Comparison of ENCODE assay signal across 2 cellular contexts in genomic region chr5:80653497-80653896, GRCh38.
TF ChIP-seq lines count a peak whose summit lies in the region.

No MANE protein-coding gene starts in this region.

TF ChIP-seq in IMR-90, 13 proteins besides CTCF, POLR2A, EP300 and RAD21:
- no peak for TF ChIP-seq NFE2L2 (IDR thresholded peaks at IDR 0.05; ENCODE audit: low read depth, low read length)

TF ChIP-seq in K562, 482 proteins besides CTCF, POLR2A, EP300 and RAD21:
- TF ChIP-seq TAL1 (IDR thresholded peaks at IDR 0.05) (peak; percentile 84), SMARCE1 (IDR thresholded peaks at IDR 0.05) (peak; percentile 67; the same call in 1 of the 2 replicates), GATA2 (CRISPR knock-in tag; IDR thresholded peaks at IDR 0.05) (peak; percentile 23; the same call in 1 of the 2 replicates), CEBPZ (IDR thresholded peaks at IDR 0.05; ENCODE audit: borderline replicate concordance, low read depth, low read length) (no peak), DACH1 (IDR thresholded peaks at IDR 0.05; ENCODE audit: partially characterized antibody) (peak; percentile 77), SMARCA4 (IDR thresholded peaks at IDR 0.05) (peak; percentile 82), PCBP2 (IDR thresholded peaks at IDR 0.05; ENCODE audit: low read depth, low read length, poor library complexity, severe bottlenecking) (no peak), SMAD2 (IDR thresholded peaks at IDR 0.05; ENCODE audit: low read depth, low read length) (no peak), ARHGAP35 (IDR thresholded peaks at IDR 0.05; ENCODE audit: partially characterized antibody) (no peak), ZNF263 (CRISPR knock-in tag; IDR thresholded peaks at IDR 0.05; ENCODE audit: borderline replicate concordance) (peak; percentile 11; the same call in 1 of the 2 replicates), NEUROD1 (IDR thresholded peaks at IDR 0.05; ENCODE audit: borderline replicate concordance, low read depth, low read length, partially characterized antibody) (peak; percentile 19), STAT5A (IDR thresholded peaks at IDR 0.05; ENCODE audit: borderline replicate concordance, low read length) (peak; percentile 49; the same call in 1 of the 2 replicates), KAT2B (IDR thresholded peaks at IDR 0.05; ENCODE audit: low read depth, low read length) (no peak), TAF7 (tag; IDR thresholded peaks at IDR 0.05) (no peak), NKRF (IDR thresholded peaks at IDR 0.05; ENCODE audit: borderline replicate concordance) (0 out of 2 replicates have a peak, but pooled peaks have one; percentile 2), NFE2 (IDR thresholded peaks at IDR 0.05; ENCODE audit: low read depth) (no peak), TEAD4 (IDR thresholded peaks at IDR 0.05; ENCODE audit: low read length) (peak; percentile 72), TEAD4 (CRISPR knock-in tag; IDR thresholded peaks at IDR 0.05; ENCODE audit: borderline replicate concordance) (no peak), CBFA2T2 (conservative IDR thresholded peaks at IDR 0.05) (peak; percentile 73), MTA2 (IDR thresholded peaks at IDR 0.05; ENCODE audit: low read depth) (0 out of 2 replicates have a peak, but pooled peaks have one; percentile 26), NFIC (IDR thresholded peaks at IDR 0.05) (peak; percentile 42; the same call in 1 of the 2 replicates), TFAP4 (CRISPR knock-in tag; IDR thresholded peaks at IDR 0.05; ENCODE audit: borderline replicate concordance) (peak; percentile 58), CBX3 (IDR thresholded peaks at IDR 0.05; ENCODE audit: borderline replicate concordance in 1 of 2, low read length in 2 of 2) (0 out of 3 replicates have a peak, but pooled peaks of 1 of the 2 experiments have one; percentile 14), REST (CRISPR knock-in tag; IDR thresholded peaks at IDR 0.05; ENCODE audit: low read depth) (no peak), TCF3 (CRISPR knock-in tag; IDR thresholded peaks at IDR 0.05) (peak; percentile 80), TBL1XR1 (IDR thresholded peaks at IDR 0.05; ENCODE audit: low read length in 2 of 2) (peak in 1 of 2 experiments; percentile 14; a peak in 1 of 4 replicates), BHLHE40 (IDR thresholded peaks at IDR 0.05; ENCODE audit: low read length) (peak; percentile 26; the same call in 1 of the 2 replicates), RCOR1 (IDR thresholded peaks at IDR 0.05; ENCODE audit: borderline replicate concordance in 1 of 2, low read depth in 2 of 2, low read length in 2 of 2) (peak in 1 of 2 experiments; percentile 55; a peak in 1 of 4 replicates), DPF2 (IDR thresholded peaks at IDR 0.05) (peak; percentile 81), KDM1A (IDR thresholded peaks at IDR 0.05) (peak; percentile 35 to 50; a peak in 1 of 4 replicates), NELFE (IDR thresholded peaks at IDR 0.05; ENCODE audit: insufficient read depth, insufficient read length) (no peak), ZNF584 (CRISPR knock-in tag; IDR thresholded peaks at IDR 0.05; ENCODE audit: low read depth) (0 out of 2 replicates have a peak, but pooled peaks have one; percentile 5), ESRRA (IDR thresholded peaks at IDR 0.05; ENCODE audit: borderline replicate concordance, low read depth) (peak; percentile 15; the same call in 1 of the 2 replicates), ARID1B (IDR thresholded peaks at IDR 0.05) (peak; percentile 89), NCOR1 (IDR thresholded peaks at IDR 0.05) (peak; percentile 70), ZEB2 (IDR thresholded peaks at IDR 0.05) (0 out of 2 replicates have a peak, but pooled peaks have one; percentile 47), GTF2E2 (tag; IDR thresholded peaks at IDR 0.05) (no peak), CBFA2T3 (IDR thresholded peaks at IDR 0.05) (peak; percentile 87), SOX6 (IDR thresholded peaks at IDR 0.05) (0 out of 2 replicates have a peak, but pooled peaks have one; percentile 43), MNT (conservative IDR thresholded peaks at IDR 0.05) (0 out of 4 replicates have a peak, but pooled peaks of 1 of the 2 experiments have one; percentile 5), PTBP1 (IDR thresholded peaks at IDR 0.05; ENCODE audit: low read depth, low read length) (no peak), SMARCC2 (IDR thresholded peaks at IDR 0.05; ENCODE audit: low read depth) (peak; percentile 51; the same call in 1 of the 2 replicates)
